20 cellular contexts compared by ENCODE assay signal in genomic region chr6:125269328-125269985, GRCh38. TPM values are rescaled to one million over a fixed set of nuclear protein-coding genes. Genes with fewer than 3 reads are reported as not detected.
A peak's percentile ranks its signal among the peaks of the same experiment; 100 is the strongest.
DNase-seq lines count a peak whose midpoint lies in the region; ATAC-seq and TF ChIP-seq lines count a peak whose summit lies in the region.
"Had no signal": no experiment of that assay in that cellular context is flagged by ENCODE, and none has a peak within 500 bp of the region (broad histone marks: within the 10 kb centered on the region; RNA-seq: fewer than 3 reads in every experiment).

No MANE protein-coding gene starts in this region.

- H3K9me3 ChIP-seq in body of pancreas, result no peaks in the 10 kb centered on the region
- H3K9me3 ChIP-seq: BE2C had no signal

- H3K4me3 ChIP-seq in body of pancreas, result no peak overlapping the region
- H3K4me3 ChIP-seq: GM23338 had no signal

- CTCF ChIA-PET in WTC11 (lab: Charles Lee), result no interaction called here

- H3K27ac Mint-ChIP-seq in nephron progenitor cell (peak overlapping the region; percentile 54), WTC11 (no peak overlapping the region)
- H3K27ac Mint-ChIP-seq: CD4-positive, CD25-positive, alpha-beta regulatory T cell; GM23338 had no signal

- H3K27ac ChIP-seq in body of pancreas, result no peak overlapping the region

- H3K9me3 Mint-ChIP-seq in nephron progenitor cell, result no peaks in the 10 kb centered on the region
- H3K9me3 Mint-ChIP-seq in WTC11, result no peaks in the 10 kb centered on the region
- H3K9me3 Mint-ChIP-seq: CD8-positive, alpha-beta memory T cell; GM23338; IgD-negative memory B cell had no signal

- intact Hi-C loops in body of pancreas (cut with DNase I), result no loop called here

- H3K36me3 ChIP-seq in body of pancreas (replicated peaks in 1 of 2; ENCODE audit: insufficient read depth in 1 of 2, low read depth in 2 of 2), result no peaks in the 10 kb centered on the region

- no peak for TF ChIP-seq POLR2A in body of pancreas (IDR thresholded peaks at IDR 0.05)

- WGBS in body of pancreas, 2 donors, result 66% methylated on average over 7 of the region's 7 CpGs

- peaks cover 7% of the 10 kb centered on the region for H3K27me3 Mint-ChIP-seq in nephron progenitor cell (ENCODE audit: low read depth, poor library complexity)
- no peaks in the 10 kb centered on the region for H3K27me3 Mint-ChIP-seq in WTC11 (ENCODE audit: low read depth)
- H3K27me3 Mint-ChIP-seq: CD4-positive, CD25-positive, alpha-beta regulatory T cell; CD8-positive, alpha-beta memory T cell; IgD-negative memory B cell had no signal

- H3K4me3 Mint-ChIP-seq in nephron progenitor cell (no peak overlapping the region), WTC11 (no peak overlapping the region)
- H3K4me3 Mint-ChIP-seq: CD4-positive, CD25-positive, alpha-beta regulatory T cell; CD8-positive, alpha-beta memory T cell; GM23338; IgD-negative memory B cell had no signal

- TF ChIP-seq CTCF in body of pancreas (IDR thresholded peaks at IDR 0.05), result no peak
- TF ChIP-seq CTCF in nephron progenitor cell (IDR thresholded peaks at IDR 0.05), result no peak
- TF ChIP-seq CTCF in WTC11 (IDR thresholded peaks at IDR 0.05), result no peak

- POLR2A ChIA-PET in WTC11 (lab: Charles Lee), result no interaction called here

- H3K27me3 ChIP-seq in body of pancreas, result no peaks in the 10 kb centered on the region
- H3K27me3 ChIP-seq: BE2C had no signal

- peak; percentile 38 for ATAC-seq in body of pancreas
- peak; percentile 73 for ATAC-seq in left lobe of liver
- no peak for ATAC-seq in GM19035 (IDR thresholded peaks at IDR 0.05; ENCODE audit: unreplicated experiment)
- ATAC-seq in WTC11, result no peak
- no peak for ATAC-seq in HG03135 (IDR thresholded peaks at IDR 0.05; ENCODE audit: unreplicated experiment)
- ATAC-seq: GM23338 had no signal

- H3K36me3 Mint-ChIP-seq in nephron progenitor cell (ENCODE audit: low read depth), result peaks cover 34% of the 10 kb centered on the region
- peaks cover 12% of the 10 kb centered on the region; the same call in 1 of the 2 replicates for H3K36me3 Mint-ChIP-seq in WTC11

- H3K4me1 Mint-ChIP-seq in nephron progenitor cell, result no peaks in the 10 kb centered on the region
- no peaks in the 10 kb centered on the region for H3K4me1 Mint-ChIP-seq in WTC11
- H3K4me1 Mint-ChIP-seq: CD4-positive, CD25-positive, alpha-beta regulatory T cell; CD8-positive, alpha-beta memory T cell; GM23338; IgD-negative memory B cell had no signal

- DNase-seq in body of pancreas (no peak), left lobe of liver (ENCODE audit: low spot score) (no peak), nephron progenitor cell (no peak), NCI-H1092 treated with DMSO at 0.1 percent for 48 hours (lab: John Stamatoyannopoulos, UW) (no peak), WTC11 (ENCODE audit: low spot score) (no peak)
- DNase-seq: ACHN; BE2C; C1 segment of cervical spinal cord; CD4-positive, CD25-positive, alpha-beta regulatory T cell; CD8-positive, alpha-beta memory T cell; COR-L47; DMS 273 treated with DMSO at 0.1 percent for 48 hours; DMS53; DND-41; EL; HCEC 1CT had no signal

- no peaks in the 10 kb centered on the region for H3K4me1 ChIP-seq in body of pancreas

TF ChIP-seq in WTC11, 78 proteins besides CTCF, POLR2A, EP300 and RAD21:
- TF ChIP-seq, protein P1, sequence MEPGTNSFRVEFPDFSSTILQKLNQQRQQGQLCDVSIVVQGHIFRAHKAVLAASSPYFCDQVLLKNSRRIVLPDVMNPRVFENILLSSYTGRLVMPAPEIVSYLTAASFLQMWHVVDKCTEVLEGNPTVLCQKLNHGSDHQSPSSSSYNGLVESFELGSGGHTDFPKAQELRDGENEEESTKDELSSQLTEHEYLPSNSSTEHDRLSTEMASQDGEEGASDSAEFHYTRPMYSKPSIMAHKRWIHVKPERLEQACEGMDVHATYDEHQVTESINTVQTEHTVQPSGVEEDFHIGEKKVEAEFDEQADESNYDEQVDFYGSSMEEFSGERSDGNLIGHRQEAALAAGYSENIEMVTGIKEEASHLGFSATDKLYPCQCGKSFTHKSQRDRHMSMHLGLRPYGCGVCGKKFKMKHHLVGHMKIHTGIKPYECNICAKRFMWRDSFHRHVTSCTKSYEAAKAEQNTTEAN (CRISPR knock-in tag; IDR thresholded peaks at IDR 0.05), result no peak
- TF ChIP-seq ZNF232 (CRISPR knock-in tag; IDR thresholded peaks at IDR 0.05), result no peak
- no peak for TF ChIP-seq USF1 (CRISPR knock-in tag; IDR thresholded peaks at IDR 0.05)
- no peak for TF ChIP-seq NR3C1 (CRISPR knock-in tag; conservative IDR thresholded peaks at IDR 0.05; ENCODE audit: low read depth)
- TF ChIP-seq ZNF138 (CRISPR knock-in tag; conservative IDR thresholded peaks at IDR 0.05), result no peak
- TF ChIP-seq GRHL2 (CRISPR knock-in tag; IDR thresholded peaks at IDR 0.05; ENCODE audit: insufficient replicate concordance, severe bottlenecking), result no peak
- TF ChIP-seq ESRRA (CRISPR knock-in tag; IDR thresholded peaks at IDR 0.05; ENCODE audit: borderline replicate concordance), result no peak
- TF ChIP-seq IRF2 (CRISPR knock-in tag; IDR thresholded peaks at IDR 0.05; ENCODE audit: borderline replicate concordance, low read depth), result no peak
- no peak for TF ChIP-seq NFATC4 (CRISPR knock-in tag; IDR thresholded peaks at IDR 0.05)
- TF ChIP-seq SMAD3 (CRISPR knock-in tag; IDR thresholded peaks at IDR 0.05; ENCODE audit: borderline replicate concordance), result no peak
- TF ChIP-seq ATF1 (CRISPR knock-in tag; IDR thresholded peaks at IDR 0.05), result no peak
- TF ChIP-seq ZNF671 (CRISPR knock-in tag; IDR thresholded peaks at IDR 0.05), result no peak
- TF ChIP-seq ZNF532 (CRISPR knock-in tag; IDR thresholded peaks at IDR 0.05; ENCODE audit: borderline replicate concordance), result no peak
- TF ChIP-seq FOXJ3 (CRISPR knock-in tag; IDR thresholded peaks at IDR 0.05; ENCODE audit: borderline replicate concordance), result no peak
- no peak for TF ChIP-seq RELA (CRISPR knock-in tag; IDR thresholded peaks at IDR 0.05; ENCODE audit: borderline replicate concordance)
- no peak for TF ChIP-seq ZBTB21 (CRISPR knock-in tag; IDR thresholded peaks at IDR 0.05; ENCODE audit: borderline replicate concordance)
- TF ChIP-seq, protein P2, sequence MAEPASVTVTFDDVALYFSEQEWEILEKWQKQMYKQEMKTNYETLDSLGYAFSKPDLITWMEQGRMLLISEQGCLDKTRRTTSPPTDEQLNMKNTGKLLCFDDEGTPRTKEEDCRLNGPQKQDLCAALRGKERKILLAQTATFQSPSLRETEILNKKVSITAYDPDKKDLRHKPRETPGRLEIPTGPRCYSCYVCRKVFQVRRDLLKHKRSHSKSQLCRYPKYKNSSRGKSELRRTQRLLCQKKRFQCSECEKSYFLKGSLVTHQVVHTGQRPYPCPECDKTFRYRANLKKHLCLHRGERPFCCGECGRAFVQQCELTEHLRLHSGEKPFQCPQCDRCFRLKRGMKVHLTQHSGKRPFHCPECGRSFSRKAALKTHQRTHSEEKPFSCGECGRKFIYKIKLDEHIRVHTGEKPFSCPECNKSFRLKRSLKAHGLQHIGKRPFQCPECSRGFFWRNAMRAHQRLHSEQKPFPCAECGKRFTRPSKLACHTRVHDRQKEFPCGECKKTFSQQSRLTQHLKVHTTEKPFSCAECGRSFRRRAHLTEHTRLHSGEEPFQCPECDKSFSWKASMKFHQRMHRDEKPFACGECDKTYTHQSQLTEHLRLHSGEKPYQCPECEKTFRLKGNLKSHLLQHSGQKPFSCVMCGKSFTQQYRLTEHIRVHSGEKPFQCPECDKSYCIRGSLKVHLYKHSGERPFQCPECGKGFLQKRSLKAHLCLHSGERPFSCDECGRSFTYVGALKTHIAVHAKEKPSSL (CRISPR knock-in tag; conservative IDR thresholded peaks at IDR 0.05), result no peak
- no peak for TF ChIP-seq EMX1 (CRISPR knock-in tag; IDR thresholded peaks at IDR 0.05)

RNA-seq across cellular contexts. Expression of gene HDDC2, which starts 32.3 kb away (rescaled TPM):
- total RNA-seq in body of pancreas (10 to 100 TPM; 36.8 to 42.5 TPM), left lobe of liver (7.7 TPM), WTC11 (2021) (69.8 to 75.7 TPM (median 73.5 TPM) in 3 replicates)

Comparison
In these comparisons a context has a peak if more than half of its experiments do, and no peak if none do; other contexts are left out.
1. ATAC-seq: peak in body of pancreas (single experiment) and left lobe of liver (single experiment); none in GM19035 (single experiment), WTC11 (single experiment) and HG03135 (single experiment).